Comparison of ENCODE assay signal across 8 cellular contexts in genomic region chr16:3443108-3444031, GRCh38. TPM values are rescaled to one million over a fixed set of nuclear protein-coding genes. Genes with fewer than 3 reads are reported as not detected.
DNase-seq lines count a peak whose midpoint lies in the region; ATAC-seq, FAIRE-seq and TF ChIP-seq lines count a peak whose summit lies in the region.

TSS of gene NAA60 (plus strand) at chr16:3443680. CDS start at chr16:3476228, 32,548 bp downstream.
TSS of gene ZNF597 (minus strand) at chr16:3443504. CDS start at chr16:3443153, 351 bp downstream.

- H3K4me1 Mint-ChIP-seq in neural crest cell, result peaks cover 16% of the 10 kb centered on the region

- H3K27me3 ChIP-seq in foreskin keratinocyte (no peaks in the 10 kb centered on the region), stomach smooth muscle (ENCODE audit: control insufficient read depth in 1 of 2, insufficient read depth in 2 of 2, low read length in 2 of 2) (no peaks in the 10 kb centered on the region)

- peak within 1 kb of the TSS; percentile 97 for H3K27ac Mint-ChIP-seq in neural crest cell (ENCODE audit: unreplicated experiment)

- peak; percentile 60 for DNase-seq in D721Med (ENCODE audit: insufficient read length, low spot score)
- peak; percentile 92 for DNase-seq in Jurkat, Clone E6-1 (ENCODE audit: low read depth, low spot score)
- DNase-seq in SHP77 (lab: John Stamatoyannopoulos, UW), result peak; percentile 88 to 90
- peak; percentile 69 for DNase-seq in activated gamma-delta T cell treated with anti-CD3 and anti-CD28 coated beads, Interleukin-2, amount 50 U/mL, for 16 hours (ENCODE audit: low read depth)
- DNase-seq in foreskin keratinocyte, result peak; percentile 71 to 85
- peak; percentile 54 for DNase-seq in neural crest cell (ENCODE audit: low read depth, low spot score)

- no peak for FAIRE-seq in D721Med (lab: Jason Lieb, UNC)

- peaks cover 7% of the 10 kb centered on the region for H3K9me3 Mint-ChIP-seq in neural crest cell

- H3K36me3 ChIP-seq in stomach smooth muscle (ENCODE audit: control insufficient read depth in 2 of 2, insufficient read depth in 2 of 2, low read length in 2 of 2), result peaks cover 3 to 7% of the 10 kb centered on the region in 2 donors

- H3K27ac ChIP-seq in foreskin keratinocyte, result peak within 1 kb of the TSS; percentile 44
- H3K27ac ChIP-seq in stomach smooth muscle (ENCODE audit: low read length), result peak within 1 kb of the TSS; percentile 55

- TF ChIP-seq CTCF in D721Med (IDR thresholded peaks at IDR 0.05; ENCODE audit: insufficient read depth, missing control alignments) (no peak), foreskin keratinocyte (conservative IDR thresholded peaks at IDR 0.05) (no peak), neural crest cell (conservative IDR thresholded peaks at IDR 0.05) (no peak)

- peak within 1 kb of the TSS; percentile 72 to 86 for H3K9ac ChIP-seq in stomach smooth muscle (ENCODE audit: low read length in 2 of 2)

- H3K4me3 ChIP-seq in Jurkat, Clone E6-1 (ENCODE audit: low read length), result peak within 1 kb of the TSS; percentile 77
- peak within 1 kb of the TSS; percentile 72 to 83 for H3K4me3 ChIP-seq in stomach smooth muscle (ENCODE audit: low read length in 2 of 2)

- peak; percentile 76 for ATAC-seq in GM21526 (IDR thresholded peaks at IDR 0.05; ENCODE audit: low FRiP score, unreplicated experiment)
- ATAC-seq in foreskin keratinocyte, result peak; percentile 86

- H3K4me3 Mint-ChIP-seq in neural crest cell, result peak within 1 kb of the TSS; percentile 100

- peaks cover 22% of the 10 kb centered on the region for H3K36me3 Mint-ChIP-seq in neural crest cell (ENCODE audit: low read depth)

- H3K4me1 ChIP-seq in foreskin keratinocyte, result peaks cover 6% of the 10 kb centered on the region
- peaks cover 8% of the 10 kb centered on the region for H3K4me1 ChIP-seq in stomach smooth muscle (ENCODE audit: control insufficient read depth, insufficient read depth, low read length)

- H3K27me3 Mint-ChIP-seq in neural crest cell (ENCODE audit: low read depth), result no peaks in the 10 kb centered on the region

- H3K9me3 ChIP-seq in stomach smooth muscle (ENCODE audit: control insufficient read depth in 2 of 2, low read length in 2 of 2), result peaks cover 0 to 3% of the 10 kb centered on the region in 2 donors

RNA-seq across cellular contexts. Expression of gene NAA60, which starts in this region (rescaled TPM):
- 38.6 TPM for polyA plus RNA-seq in Jurkat, Clone E6-1 (2012; ENCODE audit: insufficient read depth, insufficient read length)
- total RNA-seq in foreskin keratinocyte (17.0 and 19.9 TPM in 2 replicates), neural crest cell (48.9 and 55.3 TPM in 2 replicates)
- 25.5 and 26.0 TPM in 2 replicates for polyA plus RNA-seq in foreskin keratinocyte

RNA-seq across cellular contexts. Expression of gene ZNF597, which starts in this region (rescaled TPM):
- polyA plus RNA-seq in Jurkat, Clone E6-1 (2012; ENCODE audit: insufficient read depth, insufficient read length), result 1.4 TPM
- total RNA-seq in foreskin keratinocyte, result 1.8 and 2.5 TPM in 2 replicates
- polyA plus RNA-seq in foreskin keratinocyte, result 0.64 and 0.65 TPM in 2 replicates
- 2.0 and 2.2 TPM in 2 replicates for total RNA-seq in neural crest cell

Comparison
In these comparisons a context has a peak if more than half of its experiments do, and no peak if none do; other contexts are left out.
1. Peak in every context shown above with its lines: DNase-seq, ATAC-seq, H3K4me3 ChIP-seq and H3K27ac ChIP-seq.